ENCODE assay signal across 26 cellular contexts in genomic region chr1:21357161-21357560, GRCh38.
"Had no signal": no experiment of that assay in that cellular context is flagged by ENCODE, and none has a peak within 500 bp of the region (broad histone marks: within the 10 kb centered on the region; RNA-seq: fewer than 3 reads in every experiment).

No MANE protein-coding gene starts in this region.

- H3K27ac ChIP-seq: left ventricle myocardium inferior, ovary, right atrium auricular region, skin epidermis, stomach, testis, thyroid gland, transverse colon, upper lobe of left lung, vagina had no signal

- H3K4me1 ChIP-seq: left ventricle myocardium inferior, right atrium auricular region, stomach, testis, thyroid gland, transverse colon, upper lobe of left lung, vagina had no signal

- H3K4me3 Mint-ChIP-seq: immature natural killer cell, mesothelial cell of epicardium, naive B cell, natural killer cell, nephron progenitor cell had no signal

- H3K4me1 Mint-ChIP-seq: immature natural killer cell, mesothelial cell of epicardium, naive B cell had no signal

- H3K27me3 Mint-ChIP-seq: naive B cell, progenitor cell of endocrine pancreas had no signal

- H3K36me3 ChIP-seq: left ventricle myocardium inferior, ovary, right atrium auricular region, stomach, thyroid gland, transverse colon, upper lobe of left lung, vagina had no signal

- H3K9me3 ChIP-seq: left ventricle myocardium inferior, ovary, right atrium auricular region, stomach, testis, thyroid gland, transverse colon, upper lobe of left lung, vagina had no signal

- H3K27ac Mint-ChIP-seq: immature natural killer cell, mesothelial cell of epicardium, natural killer cell, nephron progenitor cell, progenitor cell of endocrine pancreas had no signal

- H3K9me3 Mint-ChIP-seq: immature natural killer cell, mesothelial cell of epicardium, naive B cell, natural killer cell, nephron progenitor cell had no signal

- DNase-seq: hypothalamus; immature natural killer cell; kidney; left ventricle myocardium inferior; mesendoderm; naive B cell; natural killer cell; nephron progenitor cell; ovary; stimulated activated CD4-positive, alpha-beta T cell treated with anti-CD3 and anti-CD28 coated beads, Interleukin-12 subunit alpha, Interleukin-12 subunit beta, amount 100 ng/mL, for 4 hours; stimulated activated CD4-positive, alpha-beta T cell treated with anti-CD3 and anti-CD28 coated beads, Interleukin-15, amount 100 ng/mL, for 24 hours; stimulated activated CD4-positive, alpha-beta T cell treated with anti-CD3 and anti-CD28 coated beads, Interleukin-2, amount 100 ng/mL, for 24 hours; stimulated activated CD4-positive, alpha-beta T cell treated with anti-CD3 and anti-CD28 coated beads, Interleukin-4, amount 100 ng/mL, for 1 hour; stimulated activated naive CD4-positive, alpha-beta T cell; stomach; testis; thyroid gland; transverse colon; upper lobe of left lung had no signal

- H3K36me3 Mint-ChIP-seq: immature natural killer cell, mesothelial cell of epicardium, naive B cell, natural killer cell had no signal

- ATAC-seq: natural killer cell, sciatic nerve had no signal

- H3K4me3 ChIP-seq: left ventricle myocardium inferior, lung, ovary, right atrium auricular region, skin epidermis, stomach, testis, thyroid gland, transverse colon, upper lobe of left lung, vagina had no signal
